In genomic region chr18:75131455-75132000, GRCh38 we compare ENCODE assay signal across 20 cellular contexts.
DNase-seq lines count a peak whose midpoint lies in the region; ATAC-seq and TF ChIP-seq lines count a peak whose summit lies in the region.
"Had no signal": no experiment of that assay in that cellular context is flagged by ENCODE, and none has a peak within 500 bp of the region (broad histone marks: within the 10 kb centered on the region; RNA-seq: fewer than 3 reads in every experiment).

No MANE protein-coding gene starts in this region.

- no peaks in the 10 kb centered on the region for H3K9me3 ChIP-seq in endodermal cell (ENCODE audit: control insufficient read depth, low read length)
- H3K9me3 ChIP-seq: lower lobe of right lung, upper lobe of right lung had no signal

- H3K9ac ChIP-seq in endodermal cell (ENCODE audit: extremely low read depth, low read length, poor library complexity, severe bottlenecking), result no peak overlapping the region
- H3K9ac ChIP-seq in rectal smooth muscle tissue (ENCODE audit: low read length), result no peak overlapping the region
- H3K9ac ChIP-seq: KMS-11, parathyroid adenoma had no signal

- no peak overlapping the region for H3K27ac ChIP-seq in ACC112 (ENCODE audit: low read depth, low read length)
- no peak overlapping the region for H3K27ac ChIP-seq in endodermal cell (ENCODE audit: low read depth, low read length)
- H3K27ac ChIP-seq in rectal smooth muscle tissue (ENCODE audit: low read depth, low read length), result no peak overlapping the region
- H3K27ac ChIP-seq: KMS-11, lower lobe of right lung, parathyroid adenoma, SK-N-MC, upper lobe of right lung had no signal

- no peak for DNase-seq in HFFc6
- DNase-seq in endodermal cell, result peak; percentile 46
- DNase-seq in stimulated activated CD4-positive, alpha-beta T cell treated with anti-CD3 and anti-CD28 coated beads, Interleukin-2, amount 100 ng/mL, for 24 hours, result no peak
- DNase-seq in NK-92 treated with Interleukin-12 subunit alpha and Interleukin-12 subunit beta, amount 100 ng/mL, for 24 hours (lab: John Stamatoyannopoulos, UW), result no peak
- DNase-seq: activated gamma-delta T cell treated with Interleukin-2 at 50 U/mL for 16 hours; lower lobe of right lung; naive B cell; NCI-H1105; NCI-H69; stimulated activated CD4-positive, alpha-beta T cell treated with anti-CD3 and anti-CD28 coated beads, Interleukin-12 subunit alpha, Interleukin-12 subunit beta, amount 100 ng/mL, for 4 hours; stimulated activated naive CD4-positive, alpha-beta T cell; T1000; upper lobe of right lung had no signal

- H3K36me3 ChIP-seq in ACC112 (ENCODE audit: insufficient read depth, low read length), result no peaks in the 10 kb centered on the region
- no peaks in the 10 kb centered on the region for H3K36me3 ChIP-seq in endodermal cell (ENCODE audit: control insufficient read depth, insufficient read depth, low read length)
- H3K36me3 ChIP-seq in rectal smooth muscle tissue (ENCODE audit: control insufficient read depth, insufficient read depth, low read length), result no peaks in the 10 kb centered on the region
- H3K36me3 ChIP-seq: lower lobe of right lung, upper lobe of right lung had no signal

- TF ChIP-seq CTCF in HFFc6 (IDR thresholded peaks at IDR 0.05) (no peak), endodermal cell (conservative IDR thresholded peaks at IDR 0.05) (no peak)

- H3K4me3 ChIP-seq in ACC112 (ENCODE audit: low read depth, low read length) (peak overlapping the region; percentile 71), endodermal cell (ENCODE audit: low read length) (no peak overlapping the region), rectal smooth muscle tissue (ENCODE audit: low read length) (peak overlapping the region; percentile 22)
- H3K4me3 ChIP-seq: lower lobe of right lung, SK-N-MC, upper lobe of right lung had no signal

- H3K27me3 ChIP-seq in ACC112 (ENCODE audit: insufficient read depth, low read length) (peaks cover 7% of the 10 kb centered on the region), endodermal cell (ENCODE audit: control insufficient read depth, insufficient read depth, low read length, poor library complexity, severe bottlenecking) (no peaks in the 10 kb centered on the region), rectal smooth muscle tissue (ENCODE audit: control insufficient read depth, insufficient read depth, low read length) (no peaks in the 10 kb centered on the region)
- H3K27me3 ChIP-seq: upper lobe of right lung had no signal

- H3K27ac Mint-ChIP-seq in HFFc6 (no peak overlapping the region), endodermal cell (no peak overlapping the region)

- H3K4me3 Mint-ChIP-seq in HFFc6 (peak overlapping the region; percentile 64), endodermal cell (no peak overlapping the region)
- H3K4me3 Mint-ChIP-seq: naive B cell had no signal

- WGBS in endodermal cell (ENCODE audit: insufficient coverage in 1 of 2, insufficient read length in 1 of 2), 2 experiments, result 82 to 85% methylated on average over 16 to 19 of the region's 19 CpGs

- no peaks in the 10 kb centered on the region for H3K79me2 ChIP-seq in ACC112 (ENCODE audit: control insufficient read depth, insufficient read depth, low read length, unreplicated experiment)
- H3K79me2 ChIP-seq: parathyroid adenoma had no signal

- no peaks in the 10 kb centered on the region for H3K9me3 Mint-ChIP-seq in HFFc6
- peaks cover 2% of the 10 kb centered on the region for H3K9me3 Mint-ChIP-seq in endodermal cell

- H3K27me3 Mint-ChIP-seq in HFFc6 (ENCODE audit: insufficient read depth) (peaks cover 12% of the 10 kb centered on the region), endodermal cell (ENCODE audit: insufficient read depth) (peaks cover 3% of the 10 kb centered on the region)

- ATAC-seq in GM18505 (IDR thresholded peaks at IDR 0.05; ENCODE audit: unreplicated experiment) (no peak), HG02973 (IDR thresholded peaks at IDR 0.05; ENCODE audit: unreplicated experiment) (no peak)
- ATAC-seq: lower lobe of right lung, upper lobe of right lung had no signal

- peak overlapping the region; percentile 82 for H2AFZ ChIP-seq in ACC112 (ENCODE audit: low read length, unreplicated experiment)
- H2AFZ ChIP-seq: parathyroid adenoma had no signal

- TF ChIP-seq POLR2A in GM18505 (IDR thresholded peaks at IDR 0.05; ENCODE audit: borderline replicate concordance, extremely low read depth, insufficient read depth, insufficient read length), result no peak

- H3K36me3 Mint-ChIP-seq in HFFc6 (ENCODE audit: low read depth), result no peaks in the 10 kb centered on the region
- no peaks in the 10 kb centered on the region for H3K36me3 Mint-ChIP-seq in endodermal cell (ENCODE audit: low read depth)
- H3K36me3 Mint-ChIP-seq: naive B cell had no signal

- peaks cover 21% of the 10 kb centered on the region for H3K4me1 Mint-ChIP-seq in HFFc6 (ENCODE audit: low read depth)
- H3K4me1 Mint-ChIP-seq in endodermal cell, result no peaks in the 10 kb centered on the region
- H3K4me1 Mint-ChIP-seq: naive B cell had no signal

- no peaks in the 10 kb centered on the region for H3K4me1 ChIP-seq in ACC112 (ENCODE audit: control insufficient read depth, insufficient read depth, low read length, unreplicated experiment)
- H3K4me1 ChIP-seq in endodermal cell (ENCODE audit: control insufficient read depth, insufficient read depth, low read length), result no peaks in the 10 kb centered on the region
- no peaks in the 10 kb centered on the region for H3K4me1 ChIP-seq in rectal smooth muscle tissue (ENCODE audit: control insufficient read depth, insufficient read depth, low read length)
- H3K4me1 ChIP-seq: lower lobe of right lung, parathyroid adenoma, upper lobe of right lung had no signal
